ENCODE assay signal across 26 cellular contexts in the genomic region with DNA sequence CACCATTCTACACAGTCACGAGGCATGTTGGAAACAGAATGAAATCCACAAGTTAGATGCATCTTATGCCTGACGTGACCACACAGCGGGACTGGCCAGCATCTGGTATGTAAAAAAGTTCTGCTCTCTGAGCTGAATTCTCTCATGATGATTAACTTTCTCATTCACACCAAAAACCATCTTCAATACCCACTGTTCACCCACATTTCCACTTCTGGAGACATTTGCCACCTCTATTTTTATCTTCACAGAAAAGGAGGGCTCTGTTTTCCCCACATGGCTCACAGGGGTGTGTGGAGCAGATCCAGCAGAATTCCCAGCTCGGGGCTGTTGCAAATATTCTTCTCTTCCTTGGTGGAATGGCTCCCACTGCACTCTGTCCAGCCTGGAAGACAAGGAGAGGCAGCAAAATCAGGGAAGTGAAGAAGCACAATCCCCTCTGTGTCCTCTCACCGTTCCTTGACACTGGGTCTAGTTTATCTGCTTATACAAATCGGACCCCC.
"Had no signal": no experiment of that assay in that cellular context is flagged by ENCODE, and none has a peak within 500 bp of the region (broad histone marks: within the 10 kb centered on the region; RNA-seq: fewer than 3 reads in every experiment).

No MANE protein-coding gene starts in this region.

- H3K4me1 Mint-ChIP-seq: activated CD4-positive, alpha-beta memory T cell treated with anti-CD3 and anti-CD28 coated beads, Interleukin-2, amount 10 ng/mL, durations not matched to agents 7 days and 5 days; activated CD4-positive, alpha-beta T cell treated with anti-CD3 and anti-CD28 coated beads, Interleukin-2, amount 10 ng/mL, durations not matched to agents 24 days and 14 days; activated CD8-positive, alpha-beta memory T cell treated with anti-CD3 and anti-CD28 coated beads, Interleukin-2, amount 10 ng/mL, durations not matched to agents 7 days and 5 days; central memory CD8-positive, alpha-beta T cell; naive B cell; stimulated activated naive B cell treated with anti-CD40 and anti-IgM and Interleukin-4, amounts not matched to agents 10 μg/mL and 1 μg/mL and 100 μg/mL, for 72 hours had no signal

- H3K36me3 Mint-ChIP-seq: activated CD8-positive, alpha-beta memory T cell treated with anti-CD3 and anti-CD28 coated beads, Interleukin-2, amount 10 ng/mL, durations not matched to agents 7 days and 5 days; activated naive CD8-positive, alpha-beta T cell; naive B cell; stimulated activated naive B cell treated with anti-CD40 and anti-IgM and Interleukin-4, amounts not matched to agents 10 μg/mL and 1 μg/mL and 100 μg/mL, for 72 hours had no signal

- H3K36me3 ChIP-seq: adrenal gland, colonic mucosa, esophagus squamous epithelium, gastroesophageal sphincter, ovary, upper lobe of left lung had no signal

- DNase-seq: activated CD4-positive, alpha-beta memory T cell treated with anti-CD3 and anti-CD28 coated beads, Interleukin-2, amount 10 ng/mL, durations not matched to agents 7 days and 5 days; activated CD4-positive, alpha-beta T cell treated with anti-CD3 and anti-CD28 coated beads, Interleukin-2, amount 10 ng/mL, durations not matched to agents 24 days and 14 days; activated CD8-positive, alpha-beta memory T cell treated with anti-CD3 and anti-CD28 coated beads, Interleukin-2, amount 10 ng/mL, durations not matched to agents 7 days and 5 days; activated gamma-delta T cell treated with Interleukin-2 at 50 U/mL for 16 hours; activated T-cell treated with anti-CD3 and anti-CD28 coated beads for 4 hours; adrenal gland; colonic mucosa; effector memory CD8-positive, alpha-beta T cell; esophagus squamous epithelium; islet precursor cell; left cardiac atrium; mesendoderm; naive B cell; ovary; right cardiac atrium; small intestine; stimulated activated CD4-positive, alpha-beta T cell treated with anti-CD3 and anti-CD28 coated beads, Interleukin-15, amount 100 ng/mL, for 24 hours; stimulated activated CD8-positive, alpha-beta memory T cell treated with anti-CD3 and anti-CD28 coated beads, Interleukin-4, amount 100 ng/mL, for 48 hours; stimulated activated naive B cell treated with anti-CD40 and anti-IgM and Interleukin-4, amounts not matched to agents 10 μg/mL and 1 μg/mL and 100 μg/mL, for 72 hours had no signal

- H3K4me3 Mint-ChIP-seq: activated CD4-positive, alpha-beta memory T cell treated with anti-CD3 and anti-CD28 coated beads, Interleukin-2, amount 10 ng/mL, durations not matched to agents 7 days and 5 days; activated CD4-positive, alpha-beta T cell treated with anti-CD3 and anti-CD28 coated beads, Interleukin-2, amount 10 ng/mL, durations not matched to agents 24 days and 14 days; activated CD8-positive, alpha-beta memory T cell treated with anti-CD3 and anti-CD28 coated beads, Interleukin-2, amount 10 ng/mL, durations not matched to agents 7 days and 5 days; activated naive CD8-positive, alpha-beta T cell; central memory CD8-positive, alpha-beta T cell; effector memory CD8-positive, alpha-beta T cell; naive B cell; neural crest cell; stimulated activated naive B cell treated with anti-CD40 and anti-IgM and Interleukin-4, amounts not matched to agents 10 μg/mL and 1 μg/mL and 100 μg/mL, for 72 hours had no signal

- H3K27me3 ChIP-seq: colonic mucosa, ovary, upper lobe of left lung had no signal

- H3K4me3 ChIP-seq: adrenal gland, colonic mucosa, dorsolateral prefrontal cortex, esophagus squamous epithelium, gastroesophageal sphincter, ovary, upper lobe of left lung had no signal

- H3K27ac ChIP-seq: adrenal gland, colonic mucosa, esophagus squamous epithelium, gastroesophageal sphincter, ovary, upper lobe of left lung had no signal

- H3K27ac Mint-ChIP-seq: activated CD4-positive, alpha-beta memory T cell treated with anti-CD3 and anti-CD28 coated beads, Interleukin-2, amount 10 ng/mL, durations not matched to agents 7 days and 5 days; activated CD4-positive, alpha-beta T cell treated with anti-CD3 and anti-CD28 coated beads, Interleukin-2, amount 10 ng/mL, durations not matched to agents 24 days and 14 days; activated CD8-positive, alpha-beta memory T cell treated with anti-CD3 and anti-CD28 coated beads, Interleukin-2, amount 10 ng/mL, durations not matched to agents 7 days and 5 days; activated naive CD8-positive, alpha-beta T cell; effector memory CD8-positive, alpha-beta T cell; naive B cell; stimulated activated naive B cell treated with anti-CD40 and anti-IgM and Interleukin-4, amounts not matched to agents 10 μg/mL and 1 μg/mL and 100 μg/mL, for 72 hours had no signal

- H3K9me3 Mint-ChIP-seq: activated CD4-positive, alpha-beta memory T cell treated with anti-CD3 and anti-CD28 coated beads, Interleukin-2, amount 10 ng/mL, durations not matched to agents 7 days and 5 days; activated CD4-positive, alpha-beta T cell treated with anti-CD3 and anti-CD28 coated beads, Interleukin-2, amount 10 ng/mL, durations not matched to agents 24 days and 14 days; central memory CD8-positive, alpha-beta T cell; effector memory CD8-positive, alpha-beta T cell; neural crest cell; stimulated activated naive B cell treated with anti-CD40 and anti-IgM and Interleukin-4, amounts not matched to agents 10 μg/mL and 1 μg/mL and 100 μg/mL, for 72 hours had no signal

- H3K4me1 ChIP-seq: adrenal gland, colonic mucosa, esophagus squamous epithelium, gastroesophageal sphincter, upper lobe of left lung had no signal

- H3K27me3 Mint-ChIP-seq: activated CD4-positive, alpha-beta memory T cell treated with anti-CD3 and anti-CD28 coated beads, Interleukin-2, amount 10 ng/mL, durations not matched to agents 7 days and 5 days; activated CD4-positive, alpha-beta T cell treated with anti-CD3 and anti-CD28 coated beads, Interleukin-2, amount 10 ng/mL, durations not matched to agents 24 days and 14 days; activated CD8-positive, alpha-beta memory T cell treated with anti-CD3 and anti-CD28 coated beads, Interleukin-2, amount 10 ng/mL, durations not matched to agents 7 days and 5 days; activated naive CD8-positive, alpha-beta T cell had no signal

- ATAC-seq: activated CD8-positive, alpha-beta memory T cell treated with anti-CD3 and anti-CD28 coated beads, Interleukin-2, amount 10 ng/mL, durations not matched to agents 7 days and 5 days; effector memory CD8-positive, alpha-beta T cell; gastroesophageal sphincter; left cardiac atrium; right cardiac atrium; SK-N-SH treated with all-trans-retinoic acid at 6 μM for 48 hours; stimulated activated naive B cell treated with anti-CD40 and anti-IgM and Interleukin-4, amounts not matched to agents 10 μg/mL and 1 μg/mL and 100 μg/mL, for 72 hours had no signal

- H3K9me3 ChIP-seq: adrenal gland, colonic mucosa, esophagus squamous epithelium, gastroesophageal sphincter, ovary, upper lobe of left lung had no signal
